17 cellular contexts compared by ENCODE assay signal in genomic region chr12:32644455-32644854, GRCh38.
"Had no signal": no experiment of that assay in that cellular context is flagged by ENCODE, and none has a peak within 500 bp of the region (broad histone marks: within the 10 kb centered on the region; RNA-seq: fewer than 3 reads in every experiment).

No MANE protein-coding gene starts in this region.

- H3K9me3 ChIP-seq: breast epithelium, gastrocnemius medialis, left lung, tibial artery, vagina had no signal

- H3K9me3 Mint-ChIP-seq: activated CD4-positive, alpha-beta T cell treated with anti-CD3 and anti-CD28 coated beads, Interleukin-2, amount 10 ng/mL, durations not matched to agents 7 days and 5 days; activated naive CD4-positive, alpha-beta T cell treated with anti-CD3 and anti-CD28 coated beads, Interleukin-2, amount 50 U/mL, for 72 hours; activated T-cell treated with anti-CD3 and anti-CD28 coated beads, Interleukin-2, amount 50 U/mL, for 72 hours; effector memory CD8-positive, alpha-beta T cell; naive thymus-derived CD8-positive, alpha-beta T cell; stimulated activated naive B cell treated with anti-CD40 and anti-IgM and Interleukin-4, amounts not matched to agents 10 μg/mL and 1 μg/mL and 100 μg/mL, for 72 hours; T-helper 1 cell treated with Interleukin-12 subunit alpha and Interleukin-12 subunit beta and Interleukin-4 antibody, amounts not matched to agents 30 μg/mL and 1 μg/mL, for 36 hours had no signal

- H3K27me3 ChIP-seq: breast epithelium, gastrocnemius medialis, left lung, tibial artery, vagina had no signal

- H3K27me3 Mint-ChIP-seq: activated CD4-positive, alpha-beta T cell treated with anti-CD3 and anti-CD28 coated beads, Interleukin-2, amount 10 ng/mL, durations not matched to agents 7 days and 5 days; stimulated activated naive B cell treated with anti-CD40 and anti-IgM and Interleukin-4, amounts not matched to agents 10 μg/mL and 1 μg/mL and 100 μg/mL, for 72 hours had no signal

- H3K27ac ChIP-seq: breast epithelium, gastrocnemius medialis, left lung, tibial artery, vagina had no signal

- H3K4me3 ChIP-seq: breast epithelium, gastrocnemius medialis, left lung, tibial artery, vagina had no signal

- H3K4me1 Mint-ChIP-seq: activated CD4-positive, alpha-beta T cell treated with anti-CD3 and anti-CD28 coated beads, Interleukin-2, amount 10 ng/mL, durations not matched to agents 7 days and 5 days; naive thymus-derived CD8-positive, alpha-beta T cell; stimulated activated naive B cell treated with anti-CD40 and anti-IgM and Interleukin-4, amounts not matched to agents 10 μg/mL and 1 μg/mL and 100 μg/mL, for 72 hours had no signal

- H3K4me1 ChIP-seq: breast epithelium, gastrocnemius medialis, left lung, vagina had no signal

- DNase-seq: activated CD4-positive, alpha-beta T cell treated with anti-CD3 and anti-CD28 coated beads, Interleukin-2, amount 10 ng/mL, durations not matched to agents 7 days and 5 days; activated CD4-positive, CD25-positive, alpha-beta regulatory T cell; activated CD8-positive, alpha-beta memory T cell treated with anti-CD3 and anti-CD28 coated beads, Interleukin-2, amount 50 U/mL, for 48 hours; activated gamma-delta T cell; activated T-cell treated with anti-CD3 and anti-CD28 coated beads, Interleukin-2, amount 50 U/mL, for 72 hours; dermis blood vessel endothelial cell; effector memory CD8-positive, alpha-beta T cell; gastrocnemius medialis; left lung; naive thymus-derived CD8-positive, alpha-beta T cell; stimulated activated CD4-positive, alpha-beta T cell treated with anti-CD3 and anti-CD28 coated beads, Interleukin-2, amount 100 ng/mL, for 48 hours; stimulated activated naive B cell treated with anti-CD40 and anti-IgM and Interleukin-4, amounts not matched to agents 10 μg/mL and 1 μg/mL and 100 μg/mL, for 72 hours; tibial artery had no signal

- H3K4me3 Mint-ChIP-seq: activated CD4-positive, alpha-beta T cell treated with anti-CD3 and anti-CD28 coated beads, Interleukin-2, amount 10 ng/mL, durations not matched to agents 7 days and 5 days; activated T-cell treated with anti-CD3 and anti-CD28 coated beads, Interleukin-2, amount 50 U/mL, for 72 hours; effector memory CD8-positive, alpha-beta T cell; naive thymus-derived CD8-positive, alpha-beta T cell; stimulated activated naive B cell treated with anti-CD40 and anti-IgM and Interleukin-4, amounts not matched to agents 10 μg/mL and 1 μg/mL and 100 μg/mL, for 72 hours; T-helper 1 cell treated with Interleukin-12 subunit alpha and Interleukin-12 subunit beta and Interleukin-4 antibody, amounts not matched to agents 30 μg/mL and 1 μg/mL, for 36 hours had no signal

- H3K36me3 Mint-ChIP-seq: activated naive CD4-positive, alpha-beta T cell treated with anti-CD3 and anti-CD28 coated beads, Interleukin-2, amount 50 U/mL, for 72 hours; naive thymus-derived CD8-positive, alpha-beta T cell; stimulated activated naive B cell treated with anti-CD40 and anti-IgM and Interleukin-4, amounts not matched to agents 10 μg/mL and 1 μg/mL and 100 μg/mL, for 72 hours had no signal

- H3K36me3 ChIP-seq: breast epithelium had no signal

- H3K27ac Mint-ChIP-seq: activated CD4-positive, alpha-beta T cell treated with anti-CD3 and anti-CD28 coated beads, Interleukin-2, amount 10 ng/mL, durations not matched to agents 7 days and 5 days; activated naive CD4-positive, alpha-beta T cell treated with anti-CD3 and anti-CD28 coated beads, Interleukin-2, amount 50 U/mL, for 72 hours; activated T-cell treated with anti-CD3 and anti-CD28 coated beads, Interleukin-2, amount 50 U/mL, for 72 hours; effector memory CD8-positive, alpha-beta T cell; naive thymus-derived CD8-positive, alpha-beta T cell; stimulated activated naive B cell treated with anti-CD40 and anti-IgM and Interleukin-4, amounts not matched to agents 10 μg/mL and 1 μg/mL and 100 μg/mL, for 72 hours; T-helper 1 cell treated with Interleukin-12 subunit alpha and Interleukin-12 subunit beta and Interleukin-4 antibody, amounts not matched to agents 30 μg/mL and 1 μg/mL, for 36 hours had no signal
